Comparison of ENCODE assay signal across 9 cellular contexts in genomic region chr11:62105611-62106245, GRCh38. TPM values are rescaled to one million over a fixed set of nuclear protein-coding genes. Genes with fewer than 3 reads are reported as not detected.
DNase-seq lines count a peak whose midpoint lies in the region; ATAC-seq and TF ChIP-seq lines count a peak whose summit lies in the region.
"Had no signal": no experiment of that assay in that cellular context is flagged by ENCODE, and none has a peak within 500 bp of the region (broad histone marks: within the 10 kb centered on the region; RNA-seq: fewer than 3 reads in every experiment).

No MANE protein-coding gene starts in this region.

- peak overlapping the region; percentile 86 for H3K27ac ChIP-seq in right cardiac atrium (ENCODE audit: low read length)
- H3K27ac ChIP-seq in spleen: peak overlapping the region; percentile 8 to 82 (median 72)

- POLR2A ChIA-PET in GM10248 (lab: Yijun Ruan, JAX): no interaction called here

- no peaks in the 10 kb centered on the region for H3K27me3 Mint-ChIP-seq in activated naive CD8-positive, alpha-beta T cell

- no peak for TF ChIP-seq CTCF in spleen (IDR thresholded peaks at IDR 0.05 in 8 of 11, conservative IDR thresholded peaks at IDR 0.05 in 3 of 11)
- no peak for TF ChIP-seq CTCF in GM10248 (IDR thresholded peaks at IDR 0.05; ENCODE audit: control extremely low read depth, extremely low read depth, low read depth, missing control alignments)

- H3K9me3 Mint-ChIP-seq in activated naive CD8-positive, alpha-beta T cell (ENCODE audit: low read depth): no peaks in the 10 kb centered on the region

- H3K4me1 ChIP-seq in right cardiac atrium (ENCODE audit: control insufficient read depth, insufficient read depth, low read length): peaks cover 4% of the 10 kb centered on the region
- peaks cover 5 to 35% (median 21%) of the 10 kb centered on the region in 6 donors for H3K4me1 ChIP-seq in spleen

- H3K27ac Mint-ChIP-seq in activated naive CD8-positive, alpha-beta T cell: peak overlapping the region; percentile 84

- DNase-seq in EL (peak; percentile 33), right cardiac atrium (no peak), spleen (no peak), GM10248 (ENCODE audit: extremely low spot score) (no peak), dermis blood vessel endothelial cell (no peak)
- DNase-seq: activated gamma-delta T cell had no signal

- H3K4me1 Mint-ChIP-seq in activated naive CD8-positive, alpha-beta T cell (ENCODE audit: low read depth): peaks cover 17% of the 10 kb centered on the region

- WGBS in right cardiac atrium: 32% methylated on average over 9 of the region's 9 CpGs
- 61 to 73% (median 67%) methylated on average over 9 of the region's 9 CpGs for WGBS in spleen, 5 donors

- CTCF ChIA-PET in GM10248 (lab: Yijun Ruan, JAX): interaction anchor here (0.7 to 7.6 kb wide), 5 partner anchors 23 to 358 kb away, joined by 3 to 204 read pairs (median 55); no protein-coding TSS in a partner anchor

- intact Hi-C loops in right cardiac atrium (cut with DNase I) (loop anchor here in 3 of 4 donors (5.0 to 10.0 kb wide), 4 partner anchors 208 to 361 kb away; partner anchors contain the start of genes FEN1 (in 1 of the 3) and TMEM258 (in 1 of the 3)), spleen (cut with DNase I; ENCODE audit: low total_unique reads) (loop anchor here (5.0 to 10.0 kb wide), 2 partner anchors 231 to 308 kb away; no protein-coding TSS in a partner anchor)

- no peak for TF ChIP-seq POLR2A in spleen (IDR thresholded peaks at IDR 0.05)

- H3K27me3 ChIP-seq in right cardiac atrium (ENCODE audit: control insufficient read depth, insufficient read depth) (no peaks in the 10 kb centered on the region), spleen (replicated peaks in 1 of 7) (no peaks in the 10 kb centered on the region)

- H3K4me3 ChIP-seq in right cardiac atrium (ENCODE audit: low read length): peak overlapping the region; percentile 21
- peak overlapping the region in 3 of 8 donors; percentile 10 to 56 (median 22) for H3K4me3 ChIP-seq in spleen

- no peaks in the 10 kb centered on the region for H3K36me3 Mint-ChIP-seq in activated naive CD8-positive, alpha-beta T cell

- ATAC-seq in right cardiac atrium (peak; percentile 12 to 40), HG02852 (IDR thresholded peaks at IDR 0.05; ENCODE audit: unreplicated experiment) (no peak), HG02610 (IDR thresholded peaks at IDR 0.05; ENCODE audit: unreplicated experiment) (no peak)

- H3K36me3 ChIP-seq in spleen: no peaks in the 10 kb centered on the region

- no peaks in the 10 kb centered on the region for H3K9me3 ChIP-seq in right cardiac atrium (ENCODE audit: control insufficient read depth, low read length)
- peaks cover 0 to 5% (median 0%) of the 10 kb centered on the region in 8 donors for H3K9me3 ChIP-seq in spleen

- peak overlapping the region; percentile 86 for H3K4me3 Mint-ChIP-seq in activated naive CD8-positive, alpha-beta T cell

RNA-seq across cellular contexts. Expression of gene INCENP, which starts 18.1 kb away (rescaled TPM):
- total RNA-seq in right cardiac atrium (10 to 100 TPM; 15.1 to 24.4 (median 19.7) TPM), spleen (10 to 100 TPM; 22.2 to 32.4 (median 28.8) TPM), dermis blood vessel endothelial cell (17.0 and 51.2 TPM in 2 replicates)
- polyA plus RNA-seq in right cardiac atrium (3.6 TPM), spleen (1 to 10 TPM; 1.8 to 5.3 (median 3.0) TPM)

Comparison
In these comparisons a context has a peak if more than half of its experiments do, and no peak if none do; other contexts are left out.
1. ATAC-seq: peak in right cardiac atrium (2 of 2); none in HG02852 (single experiment) and HG02610 (single experiment).